17 cellular contexts compared by ENCODE assay signal in genomic region chr4:7871356-7871755, GRCh38.
DNase-seq lines count a peak whose midpoint lies in the region; ATAC-seq and TF ChIP-seq lines count a peak whose summit lies in the region.
"Had no signal": no experiment of that assay in that cellular context is flagged by ENCODE, and none has a peak within 500 bp of the region (broad histone marks: within the 10 kb centered on the region; RNA-seq: fewer than 3 reads in every experiment).

No MANE protein-coding gene starts in this region.

- CTCF ChIA-PET in RWPE1 (lab: Yijun Ruan, JAX): no interaction called here

- TF ChIP-seq CTCF in AG09309 (IDR thresholded peaks at IDR 0.05; ENCODE audit: control insufficient read depth, insufficient read depth, low read depth, low read length, missing control alignments) (no peak), RWPE1 (conservative IDR thresholded peaks at IDR 0.05; ENCODE audit: low read depth) (no peak), foreskin fibroblast (IDR thresholded peaks at IDR 0.05; ENCODE audit: low read depth, low read length) (no peak), gastrocnemius medialis (IDR thresholded peaks at IDR 0.05 in 4 of 5, conservative IDR thresholded peaks at IDR 0.05 in 1 of 5) (no peak)

- in situ Hi-C loops in gastrocnemius medialis (cut with MboI; ENCODE audit: low sequenced_read_pairs in 4 of 4): no loop called here

- H3K4me3 ChIP-seq in AG09309 (ENCODE audit: control insufficient read depth, low read depth, low read length) (peak overlapping the region; percentile 2), foreskin fibroblast (ENCODE audit: low read depth in 1 of 2, low read length in 2 of 2) (peak overlapping the region; percentile 41 to 69), gastrocnemius medialis (peak overlapping the region; percentile 8 to 35 (median 28))
- H3K4me3 ChIP-seq: BLaER1 treated with 17β-estradiol and CSF1 and Interleukin-3, amounts not matched to agents 10 nM and 100 nM; right lobe of liver had no signal

- POLR2A ChIA-PET in RWPE1 (lab: Yijun Ruan, JAX; ENCODE audit: low non-redundant PET): no interaction called here

- TF ChIP-seq POLR2A in gastrocnemius medialis (IDR thresholded peaks at IDR 0.05): peak; percentile 27 to 58

- peak; percentile 66 to 73 for ATAC-seq in gastrocnemius medialis
- no peak for ATAC-seq in HG03460 (IDR thresholded peaks at IDR 0.05; ENCODE audit: unreplicated experiment)
- ATAC-seq in GM21381 (IDR thresholded peaks at IDR 0.05; ENCODE audit: unreplicated experiment): no peak
- ATAC-seq: natural killer cell treated with Interleukin-12 subunit alpha and Interleukin-12 subunit beta and Interleukin-15 and Interleukin-18, amount 100 ng/mL, for 72 hours; right lobe of liver; stimulated activated memory B cell treated with anti-CD40 and anti-IgM and Interleukin-4, amounts not matched to agents 10 μg/mL and 1 μg/mL and 100 μg/mL, for 72 hours had no signal

- H3K9me3 ChIP-seq in gastrocnemius medialis: no peaks in the 10 kb centered on the region
- H3K9me3 ChIP-seq: right lobe of liver had no signal

- peaks cover 0 to 10% of the 10 kb centered on the region in 2 donors for H3K36me3 ChIP-seq in gastrocnemius medialis
- H3K36me3 ChIP-seq: right lobe of liver had no signal

- H3K27me3 ChIP-seq in gastrocnemius medialis: no peaks in the 10 kb centered on the region
- H3K27me3 ChIP-seq: BLaER1 treated with 17β-estradiol and CSF1 and Interleukin-3, amounts not matched to agents 10 nM and 100 nM; right lobe of liver had no signal

- DNase-seq in AG09309 (ENCODE audit: low read depth) (no peak), RWPE1 (ENCODE audit: low spot score) (no peak), foreskin fibroblast (no peak), gastrocnemius medialis (peak; percentile 50 to 59), superior temporal gyrus (ENCODE audit: extremely low spot score) (no peak), midbrain (lab: John Stamatoyannopoulos, UW) (no peak)
- DNase-seq: activated T-cell treated with anti-CD3 and anti-CD28 coated beads for 4 hours, DND-41, NCI-H1694 treated with DMSO at 0.1 percent for 48 hours, NCI-H526 treated with DMSO at 0.1 percent for 48 hours, right lobe of liver, T-helper 2 cell had no signal

- H3K27ac ChIP-seq in RWPE1 (peak overlapping the region; percentile 35), gastrocnemius medialis (peak overlapping the region; percentile 78 to 83 (median 82))
- H3K27ac ChIP-seq: BLaER1 treated with 17β-estradiol and CSF1 and Interleukin-3, amounts not matched to agents 10 nM and 100 nM; right lobe of liver had no signal

- H3K4me1 ChIP-seq in gastrocnemius medialis: peaks cover 24 to 25% of the 10 kb centered on the region in 2 donors
- H3K4me1 ChIP-seq: right lobe of liver had no signal

- intact Hi-C loops in gastrocnemius medialis (cut with DNase I; ENCODE audit: low total_unique reads): loop anchor here (1.0 to 5.0 kb wide), 2 partner anchors 40 to 66 kb away; partner anchors contain the start of gene AFAP1

Comparison
In these comparisons a context has a peak if more than half of its experiments do, and no peak if none do; other contexts are left out.
1. DNase-seq: peak in gastrocnemius medialis (2 of 2); none in AG09309 (single experiment), RWPE1 (single experiment), foreskin fibroblast (0 of 2), superior temporal gyrus (single experiment) and midbrain (single experiment).
2. H3K4me3 ChIP-seq: peak in every context shown above with its lines; median percentile 55 in foreskin fibroblast; 28 in gastrocnemius medialis; 2 in AG09309.
3. ATAC-seq: peak in gastrocnemius medialis (2 of 2); none in HG03460 (single experiment) and GM21381 (single experiment).